22 cellular contexts compared by ENCODE assay signal in the genomic region with DNA sequence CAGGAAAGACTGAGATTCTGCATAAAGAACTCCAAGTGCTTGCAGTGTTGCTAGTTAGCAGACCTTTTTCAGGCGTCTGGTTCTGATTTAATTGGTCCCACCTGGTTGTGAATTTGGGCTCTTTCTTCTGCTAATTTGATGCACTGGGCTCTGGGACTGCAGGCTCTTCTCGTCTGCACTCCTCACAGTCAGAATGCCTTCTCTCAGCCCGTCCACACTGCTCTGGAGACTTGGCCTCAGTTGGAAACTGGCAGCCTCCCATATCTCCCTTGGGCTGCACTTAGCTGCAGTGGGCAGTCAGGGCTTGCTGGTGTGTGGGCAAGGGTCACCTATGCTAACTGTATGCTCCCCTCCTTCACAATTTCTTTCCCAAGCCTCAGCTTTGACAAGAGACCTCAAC. TPM values are rescaled to one million over a fixed set of nuclear protein-coding genes. Genes with fewer than 3 reads are reported as not detected.
A peak's percentile ranks its signal among the peaks of the same experiment; 100 is the strongest.
DNase-seq lines count a peak whose midpoint lies in the region; ATAC-seq and TF ChIP-seq lines count a peak whose summit lies in the region.
"Had no signal": no experiment of that assay in that cellular context is flagged by ENCODE, and none has a peak within 500 bp of the region (broad histone marks: within the 10 kb centered on the region; RNA-seq: fewer than 3 reads in every experiment).

No MANE protein-coding gene starts in this region.

- H3F3A ChIP-seq in PC-9 (ENCODE audit: insufficient read depth, low read depth), result 0 out of 2 replicates have a peak, but pooled peaks cover 6% of the 10 kb centered on the region

- H3K4me3 ChIP-seq in PC-9 (peak overlapping the region; percentile 72), fibroblast of the aortic adventitia (ENCODE audit: low read depth, low read length) (peak overlapping the region; percentile 26), osteoblast (ENCODE audit: insufficient read depth, low read length) (peak overlapping the region; percentile 75)

- H3K4me1 ChIP-seq in PC-9 (replicated peaks; ENCODE audit: insufficient read depth) (peaks cover 25% of the 10 kb centered on the region), osteoblast (ENCODE audit: insufficient read depth, low read length) (peaks cover 22% of the 10 kb centered on the region)

- TF ChIP-seq CTCF in PC-9 (conservative IDR thresholded peaks at IDR 0.05) (no peak), fibroblast of the aortic adventitia (IDR thresholded peaks at IDR 0.05; ENCODE audit: insufficient read depth, low read length) (no peak), osteoblast (IDR thresholded peaks at IDR 0.05; ENCODE audit: extremely low read depth, low read depth, low read length) (no peak)

- no peaks in the 10 kb centered on the region for H3K27me3 ChIP-seq in PC-9 (ENCODE audit: insufficient read depth, low read depth)
- H3K27me3 ChIP-seq in osteoblast (ENCODE audit: insufficient read depth, low read length), result no peaks in the 10 kb centered on the region
- H3K27me3 ChIP-seq: heart left ventricle had no signal

- no peaks in the 10 kb centered on the region for H3K9me2 ChIP-seq in PC-9 (ENCODE audit: insufficient read depth)

- intact Hi-C loops in PC-9 (cut with micrococcal nuclease; ENCODE audit: unreplicated experiment), result loop anchor here (2.0 kb wide), 1 partner anchor 87 kb away; a partner anchor contains a TSS

- H3K9me3 ChIP-seq in PC-9 (ENCODE audit: insufficient read depth, low read depth), result no peaks in the 10 kb centered on the region
- no peaks in the 10 kb centered on the region for H3K9me3 ChIP-seq in osteoblast (ENCODE audit: low read depth, low read length)
- H3K9me3 ChIP-seq: heart left ventricle had no signal

- no peak overlapping the region for H2AFZ ChIP-seq in PC-9
- no peak overlapping the region for H2AFZ ChIP-seq in osteoblast (ENCODE audit: low read length)

- H3K27ac ChIP-seq in PC-9, result no peak overlapping the region
- peak overlapping the region; percentile 66 for H3K27ac ChIP-seq in osteoblast (ENCODE audit: low read depth, low read length)
- H3K27ac ChIP-seq: heart left ventricle had no signal

- CTCF ChIA-PET in PC-9 (lab: Charles Lee), result no interaction called here

- no peak for ATAC-seq in HG03520 (IDR thresholded peaks at IDR 0.05; ENCODE audit: unreplicated experiment)
- no peak for ATAC-seq in HG02938 (IDR thresholded peaks at IDR 0.05; ENCODE audit: unreplicated experiment)
- ATAC-seq: heart left ventricle had no signal

- no peaks in the 10 kb centered on the region for H3K36me3 ChIP-seq in PC-9 (ENCODE audit: low read depth)
- no peaks in the 10 kb centered on the region for H3K36me3 ChIP-seq in osteoblast (ENCODE audit: insufficient read depth, low read length)
- H3K36me3 ChIP-seq: heart left ventricle had no signal

- DNase-seq in G401 (ENCODE audit: low spot score), result peak; percentile 6
- no peak for DNase-seq in PC-9
- DNase-seq in fibroblast of the aortic adventitia (ENCODE audit: low read depth), result no peak
- no peak for DNase-seq in osteoblast (ENCODE audit: insufficient read length, low spot score, missing footprints)
- DNase-seq in NCI-H82 treated with DMSO at 0.1 percent for 48 hours (lab: John Stamatoyannopoulos, UW; ENCODE audit: unreplicated experiment), result no peak
- no peak for DNase-seq in activated CD4-positive, alpha-beta T cell treated with anti-CD3 and anti-CD28 coated beads for 1 hour
- DNase-seq: activated CD4-positive, alpha-beta memory T cell treated with anti-CD3 and anti-CD28 coated beads, Interleukin-2, amount 10 ng/mL, durations not matched to agents 7 days and 5 days; amniotic stem cell; cortex of kidney; DMS153; heart left ventricle; MM.1S; naive B cell; NCI-H187 treated with DMSO at 0.1 percent for 48 hours; stimulated activated CD4-positive, alpha-beta T cell treated with anti-CD3 and anti-CD28 coated beads, Interleukin-2, amount 100 ng/mL, for 24 hours; substantia nigra had no signal

- POLR2A ChIA-PET in PC-9 (lab: Charles Lee; ENCODE audit: unreplicated experiment), result no interaction called here

- H3K79me2 ChIP-seq in PC-9 (ENCODE audit: low read depth) (0 out of 2 replicates have a peak, but pooled peaks cover 10% of the 10 kb centered on the region), osteoblast (ENCODE audit: insufficient read depth, low read length) (peaks cover 9% of the 10 kb centered on the region)

- H3K4me2 ChIP-seq in PC-9 (peak overlapping the region; percentile 81), osteoblast (ENCODE audit: insufficient read depth, low read length) (peak overlapping the region; percentile 95)

- no TSS peak for BruUV-seq in PC-9 (replicated peaks; lab: Mats Ljungman, UMichigan)

- H4K20me1 ChIP-seq in PC-9 (ENCODE audit: insufficient read depth) (no peaks in the 10 kb centered on the region), osteoblast (ENCODE audit: insufficient read depth, low read length) (no peaks in the 10 kb centered on the region)

- in situ Hi-C loops in G401 (cut with HindIII; ENCODE audit: low sequenced_read_pairs), result no loop called here

RNA-seq across cellular contexts. Expression of a gene that starts 1.5 kb away (rescaled TPM):
- total RNA-seq in G401 (2014; rRNA removed; shearing (Covaris generic)), result not detected in 2 replicates
- total RNA-seq in PC-9 (2021) (3.9 and 4.8 TPM in 2 replicates), fibroblast of the aortic adventitia (ENCODE audit: low replicate concordance) (4.7 and 5.3 TPM in 2 replicates), osteoblast (3.6 and 3.8 TPM in 2 replicates)

RNA-seq across cellular contexts. Expression of a gene that starts 17.3 kb away (rescaled TPM):
- not detected in 2 replicates for total RNA-seq in G401 (2014; rRNA removed; shearing (Covaris generic))
- total RNA-seq in PC-9 (2021), result not detected in 2 replicates
- total RNA-seq in fibroblast of the aortic adventitia (ENCODE audit: low replicate concordance), result not detected in 2 replicates
- not detected in 2 replicates for total RNA-seq in osteoblast
- total RNA-seq: activated CD4-positive, alpha-beta memory T cell treated with anti-CD3 and anti-CD28 coated beads, Interleukin-2, amount 10 ng/mL, durations not matched to agents 7 days and 5 days; activated T-helper 1 cell treated with anti-CD3 and anti-CD28 coated beads, Interleukin-12 subunit alpha, Interleukin-12 subunit beta, Interleukin-2, Interleukin-4 antibody, amounts not matched to agents 30 ng/mL and 10 ng/mL and 1 ng/mL, durations not matched to agents 14 hours and 24 hours and 36 hours; heart left ventricle; HT-29; NCI-H460; renal cortical epithelial cell had no signal

RNA-seq across cellular contexts. Expression of a gene that starts 26.8 kb away (rescaled TPM):
- not detected in 2 replicates for total RNA-seq in G401 (2014; rRNA removed; shearing (Covaris generic))
- total RNA-seq in PC-9 (2021), result 3.8 and 7.5 TPM in 2 replicates
- 15.5 and 41.0 TPM in 2 replicates for total RNA-seq in fibroblast of the aortic adventitia (ENCODE audit: low replicate concordance)
- 8.3 and 10.3 TPM in 2 replicates for total RNA-seq in osteoblast

RNA-seq across cellular contexts. Expression of a gene that starts 49.6 kb away (rescaled TPM):
- total RNA-seq in G401 (2014; rRNA removed; shearing (Covaris generic)), result not detected in 2 replicates
- total RNA-seq in PC-9 (2021) (not detected in 2 replicates), fibroblast of the aortic adventitia (ENCODE audit: low replicate concordance) (0.41 and 0.81 TPM in 2 replicates), osteoblast (0.29 and 0.36 TPM in 2 replicates)
- total RNA-seq: activated CD4-positive, alpha-beta memory T cell treated with anti-CD3 and anti-CD28 coated beads, Interleukin-2, amount 10 ng/mL, durations not matched to agents 7 days and 5 days; activated T-helper 1 cell treated with anti-CD3 and anti-CD28 coated beads, Interleukin-12 subunit alpha, Interleukin-12 subunit beta, Interleukin-2, Interleukin-4 antibody, amounts not matched to agents 30 ng/mL and 10 ng/mL and 1 ng/mL, durations not matched to agents 14 hours and 24 hours and 36 hours; HT-29; NCI-H460 had no signal
